ENCODE assay signal across 2 cellular contexts in genomic region chr17:74935048-74935447, GRCh38.
TF ChIP-seq lines count a peak whose summit lies in the region.

No MANE protein-coding gene starts in this region.

TF ChIP-seq in GM23338, 12 proteins besides CTCF, POLR2A, EP300 and RAD21 (continued from another document):
- TF ChIP-seq ZNF462 (CRISPR knock-in tag; IDR thresholded peaks at IDR 0.05), result no peak
- no peak for TF ChIP-seq ZNF114 (CRISPR knock-in tag; IDR thresholded peaks at IDR 0.05)
- TF ChIP-seq EZH2 (IDR thresholded peaks at IDR 0.05; ENCODE audit: low read depth, unreplicated experiment), result no peak
- TF ChIP-seq ZNF331 (CRISPR knock-in tag; IDR thresholded peaks at IDR 0.05; ENCODE audit: low read depth), result no peak
- no peak for TF ChIP-seq REST (IDR thresholded peaks at IDR 0.05; ENCODE audit: unreplicated experiment)
- no peak for TF ChIP-seq ETS1 (IDR thresholded peaks at IDR 0.05)
- no peak for TF ChIP-seq EZH2phosphoT487 (IDR thresholded peaks at IDR 0.05; ENCODE audit: unreplicated experiment)
- no peak for TF ChIP-seq JUNB (IDR thresholded peaks at IDR 0.05; ENCODE audit: unreplicated experiment)
- no peak for TF ChIP-seq POLR2AphosphoS5 (IDR thresholded peaks at IDR 0.05; ENCODE audit: low read depth)
- no peak for TF ChIP-seq NANOG (IDR thresholded peaks at IDR 0.05; ENCODE audit: borderline replicate concordance)
- no peak for TF ChIP-seq STAT1 (IDR thresholded peaks at IDR 0.05; ENCODE audit: unreplicated experiment)

TF ChIP-seq in WTC11, 78 proteins besides CTCF, POLR2A, EP300 and RAD21 (continued from another document):
- TF ChIP-seq E2F5 (CRISPR knock-in tag; IDR thresholded peaks at IDR 0.05) (no peak), SP1 (CRISPR knock-in tag; conservative IDR thresholded peaks at IDR 0.05) (no peak), HMGA2 (CRISPR knock-in tag; IDR thresholded peaks at IDR 0.05) (no peak), USF2 (CRISPR knock-in tag; IDR thresholded peaks at IDR 0.05) (no peak)
